Comparison of ENCODE assay signal across 17 cellular contexts in the genomic region with DNA sequence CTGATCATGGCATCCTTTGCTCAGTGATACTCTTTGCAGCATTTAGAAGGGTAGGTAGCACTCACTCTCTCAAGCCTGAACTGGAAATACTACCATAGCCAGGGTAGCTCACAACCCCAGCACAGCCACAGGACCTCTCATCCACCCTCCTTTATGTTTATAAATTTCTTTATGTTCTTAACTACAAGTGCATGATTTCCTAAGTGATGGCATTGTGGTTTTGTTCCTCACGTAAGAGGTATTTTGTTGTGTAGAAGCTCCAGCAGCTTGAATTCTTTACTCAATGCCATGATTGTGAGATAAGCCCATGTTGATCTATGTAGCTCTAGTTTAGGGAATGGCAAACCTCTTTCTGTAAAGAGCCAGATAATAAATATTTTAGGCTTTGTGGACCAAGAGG. TPM values are rescaled to one million over a fixed set of nuclear protein-coding genes. Genes with fewer than 3 reads are reported as not detected.
DNase-seq lines count a peak whose midpoint lies in the region; ATAC-seq and TF ChIP-seq lines count a peak whose summit lies in the region.
"Had no signal": no experiment of that assay in that cellular context is flagged by ENCODE, and none has a peak within 500 bp of the region (broad histone marks: within the 10 kb centered on the region; RNA-seq: fewer than 3 reads in every experiment).

No MANE protein-coding gene starts in this region.

- intact Hi-C loops in upper lobe of right lung (cut with DNase I) = loop anchor here (10.0 kb wide), 1 partner anchor 135 kb away; no protein-coding TSS in a partner anchor

- H2AFZ ChIP-seq in smooth muscle cell (ENCODE audit: low read depth) = no peak overlapping the region

- H4K20me1 ChIP-seq in smooth muscle cell (ENCODE audit: low read depth) = no peaks in the 10 kb centered on the region

- WGBS in smooth muscle cell (ENCODE audit: low lambda C conversion rate) = 10% methylated on average over 1 of the region's 1 CpG

- H3K9ac ChIP-seq in smooth muscle cell (ENCODE audit: low read depth) = no peak overlapping the region

- peaks cover 12% of the 10 kb centered on the region for H3F3A ChIP-seq in smooth muscle cell (ENCODE audit: low read depth)

- DNase-seq in EH (ENCODE audit: low read depth) = peak; percentile 81
- peak; percentile 93 for DNase-seq in NCI-H226
- DNase-seq in fibroblast of gingiva (ENCODE audit: low read depth) = peak; percentile 20
- DNase-seq in smooth muscle cell (lab: John Stamatoyannopoulos, UW; ENCODE audit: unreplicated experiment) = no peak
- no peak for DNase-seq in GM10266 (ENCODE audit: extremely low spot score)
- DNase-seq in upper lobe of right lung = no peak
- DNase-seq: activated CD8-positive, alpha-beta T cell treated with anti-CD3 and anti-CD28 coated beads for 36 hours; activated effector memory CD4-positive, alpha-beta T cell treated with Interleukin-2 at 50 U/mL for 16 hours; body of pancreas; NCI-H1417; NCI-H2227 treated with DMSO at 0.1 percent for 48 hours had no signal

- H3K4me2 ChIP-seq in smooth muscle cell = peak overlapping the region; percentile 35

- H3K79me2 ChIP-seq in smooth muscle cell (ENCODE audit: low read depth) = no peaks in the 10 kb centered on the region

- ATAC-seq in GM18511 (IDR thresholded peaks at IDR 0.05; ENCODE audit: unreplicated experiment) = no peak
- ATAC-seq in upper lobe of right lung = no peak
- ATAC-seq: activated CD8-positive, alpha-beta T cell treated with anti-CD3 and anti-CD28 coated beads for 36 hours; body of pancreas had no signal

- H3K9me3 ChIP-seq in smooth muscle cell (replicated peaks; ENCODE audit: low read depth) (no peaks in the 10 kb centered on the region), upper lobe of right lung (no peaks in the 10 kb centered on the region)
- H3K9me3 ChIP-seq: body of pancreas had no signal

- H3K36me3 ChIP-seq in smooth muscle cell (ENCODE audit: low read depth) = no peaks in the 10 kb centered on the region
- H3K36me3 ChIP-seq in upper lobe of right lung = no peaks in the 10 kb centered on the region

- H3K27ac ChIP-seq in smooth muscle cell (ENCODE audit: low read depth) (peak overlapping the region; percentile 59), upper lobe of right lung (no peak overlapping the region)

- TF ChIP-seq CTCF in smooth muscle cell (IDR thresholded peaks at IDR 0.05; ENCODE audit: borderline replicate concordance, insufficient read depth, poor library complexity, severe bottlenecking) (no peak), GM10266 (IDR thresholded peaks at IDR 0.05; ENCODE audit: control insufficient read depth, insufficient read depth, low read depth, missing control alignments) (no peak), upper lobe of right lung (IDR thresholded peaks at IDR 0.05) (no peak)

- H3K4me3 ChIP-seq in smooth muscle cell = no peak overlapping the region
- H3K4me3 ChIP-seq in upper lobe of right lung = no peak overlapping the region
- H3K4me3 ChIP-seq: body of pancreas had no signal

- no peaks in the 10 kb centered on the region for H3K4me1 ChIP-seq in smooth muscle cell (ENCODE audit: low read depth)
- H3K4me1 ChIP-seq in upper lobe of right lung = peaks cover 7% of the 10 kb centered on the region

- H3K27me3 ChIP-seq in smooth muscle cell (ENCODE audit: low read depth) = no peaks in the 10 kb centered on the region
- H3K27me3 ChIP-seq in upper lobe of right lung = no peaks in the 10 kb centered on the region
- H3K27me3 ChIP-seq: body of pancreas had no signal

RNA-seq across cellular contexts. Expression of a gene that starts 7.9 kb away (rescaled TPM):
- total RNA-seq in smooth muscle cell = not detected in 2 replicates
- 0.19 and 1.3 TPM in 2 replicates for polyA plus RNA-seq in smooth muscle cell
- total RNA-seq in upper lobe of right lung = not detected
- total RNA-seq: activated CD8-positive, alpha-beta T cell treated with anti-CD3 and anti-CD28 coated beads for 36 hours; body of pancreas; CD4-positive, CD25-positive, alpha-beta regulatory T cell; G401; mesothelial cell of epicardium; omental fat pad; SK-MEL-5 had no signal
- polyA plus RNA-seq: CD4-positive, CD25-positive, alpha-beta regulatory T cell had no signal

RNA-seq across cellular contexts. Expression of a gene that starts 25.2 kb away (rescaled TPM):
- total RNA-seq in smooth muscle cell (not detected in 2 replicates), upper lobe of right lung (14.3 TPM)
- not detected in 2 replicates for polyA plus RNA-seq in smooth muscle cell
- total RNA-seq: activated CD8-positive, alpha-beta T cell treated with anti-CD3 and anti-CD28 coated beads for 36 hours; CD4-positive, CD25-positive, alpha-beta regulatory T cell; G401; mesothelial cell of epicardium had no signal
- polyA plus RNA-seq: CD4-positive, CD25-positive, alpha-beta regulatory T cell had no signal

Comparison
In these comparisons a context has a peak if more than half of its experiments do, and no peak if none do; other contexts are left out.
1. DNase-seq: peak in EH (single experiment), NCI-H226 (single experiment) and fibroblast of gingiva (single experiment); none in smooth muscle cell (single experiment), GM10266 (single experiment) and upper lobe of right lung (single experiment).
2. RNA of a gene that starts 25.2 kb away (total RNA-seq): 14.3 TPM in upper lobe of right lung (single experiment); not detected in smooth muscle cell; every median in the first group is over 10 times any median in the second.